30 cellular contexts compared by ENCODE assay signal in the genomic region with DNA sequence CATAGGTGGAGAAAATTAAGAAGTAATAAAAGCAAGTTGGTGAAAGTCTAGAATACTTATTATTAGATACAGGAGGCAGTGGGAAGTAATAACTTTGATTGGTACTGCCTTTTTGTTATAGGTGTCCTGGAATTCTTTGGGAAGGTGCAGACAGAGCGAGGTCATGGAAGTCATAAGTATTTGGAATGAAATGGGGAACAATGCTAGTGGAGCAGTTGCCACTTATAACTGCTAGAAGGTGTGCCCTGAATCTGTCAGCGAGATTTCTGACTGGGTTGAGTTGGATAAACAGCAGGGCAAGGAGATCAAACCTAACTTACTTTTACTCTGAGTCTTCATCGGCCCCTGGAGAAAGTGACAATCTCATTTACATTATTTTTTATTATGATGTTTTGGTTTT.
"Had no signal": no experiment of that assay in that cellular context is flagged by ENCODE, and none has a peak within 500 bp of the region (broad histone marks: within the 10 kb centered on the region; RNA-seq: fewer than 3 reads in every experiment).

No MANE protein-coding gene starts in this region.

- H3K9me3 ChIP-seq: neutrophil, pancreas, prostate gland, right lobe of liver, tibial nerve, uterus had no signal

- H3K4me3 Mint-ChIP-seq: mesothelial cell of epicardium; naive B cell; natural killer cell; nephron progenitor cell; neural progenitor cell; stimulated activated memory B cell treated with anti-CD40 and anti-IgM and Interleukin-4, amounts not matched to agents 10 μg/mL and 1 μg/mL and 100 μg/mL, for 72 hours; stimulated activated naive CD8-positive, alpha-beta T cell treated with anti-CD3 and anti-CD28 coated beads, Interleukin-15, amount 100 ng/mL, for 72 hours; type B pancreatic cell had no signal

- H3K27me3 Mint-ChIP-seq: stimulated activated memory B cell treated with anti-CD40 and anti-IgM and Interleukin-4, amounts not matched to agents 10 μg/mL and 1 μg/mL and 100 μg/mL, for 72 hours; stimulated activated naive CD8-positive, alpha-beta T cell treated with anti-CD3 and anti-CD28 coated beads, Interleukin-15, amount 100 ng/mL, for 72 hours had no signal

- H3K27me3 ChIP-seq: hepatocyte, neural progenitor cell, neutrophil, pancreas, right lobe of liver, tibial nerve, uterus had no signal

- H3K36me3 Mint-ChIP-seq: mesothelial cell of epicardium; naive B cell; natural killer cell; neural progenitor cell; stimulated activated memory B cell treated with anti-CD40 and anti-IgM and Interleukin-4, amounts not matched to agents 10 μg/mL and 1 μg/mL and 100 μg/mL, for 72 hours; type B pancreatic cell had no signal

- DNase-seq: head of caudate nucleus; islet precursor cell; mesendoderm; naive B cell; natural killer cell; nephron progenitor cell; occipital lobe; pancreas; posterior cingulate gyrus; retina; right lobe of liver; stimulated activated CD4-positive, alpha-beta T cell treated with anti-CD3 and anti-CD28 coated beads, Interleukin-1b, Interleukin-23, amount 100 ng/mL, for 48 hours; stimulated activated CD4-positive, alpha-beta T cell treated with anti-CD3 and anti-CD28 coated beads, Interleukin-2, amount 100 ng/mL, for 48 hours; stimulated activated CD4-positive, alpha-beta T cell treated with anti-CD3 and anti-CD28 coated beads, Interleukin-4, amount 100 ng/mL, for 4 hours; stimulated activated CD8-positive, alpha-beta memory T cell treated with anti-CD3 and anti-CD28 coated beads, Interleukin-4, amount 100 ng/mL, for 48 hours; stimulated activated naive CD4-positive, alpha-beta T cell treated with Interleukin-2 at 50 U/mL for 16 hours; stimulated activated naive CD8-positive, alpha-beta T cell treated with anti-CD3 and anti-CD28 coated beads, Interleukin-15, amount 100 ng/mL, for 72 hours; substantia nigra; uterus had no signal

- H3K27ac Mint-ChIP-seq: mesothelial cell of epicardium; natural killer cell; nephron progenitor cell; neural progenitor cell; stimulated activated memory B cell treated with anti-CD40 and anti-IgM and Interleukin-4, amounts not matched to agents 10 μg/mL and 1 μg/mL and 100 μg/mL, for 72 hours; type B pancreatic cell had no signal

- H3K4me1 Mint-ChIP-seq: nephron progenitor cell; neural progenitor cell; stimulated activated memory B cell treated with anti-CD40 and anti-IgM and Interleukin-4, amounts not matched to agents 10 μg/mL and 1 μg/mL and 100 μg/mL, for 72 hours; stimulated activated naive CD8-positive, alpha-beta T cell treated with anti-CD3 and anti-CD28 coated beads, Interleukin-15, amount 100 ng/mL, for 72 hours had no signal

- ATAC-seq: left lobe of liver; natural killer cell; pancreas; right lobe of liver; stimulated activated memory B cell treated with anti-CD40 and anti-IgM and Interleukin-4, amounts not matched to agents 10 μg/mL and 1 μg/mL and 100 μg/mL, for 72 hours; stimulated activated naive CD8-positive, alpha-beta T cell treated with anti-CD3 and anti-CD28 coated beads, Interleukin-15, amount 100 ng/mL, for 72 hours had no signal

- H3K9me3 Mint-ChIP-seq: mesothelial cell of epicardium; naive B cell; natural killer cell; nephron progenitor cell; neural progenitor cell; stimulated activated memory B cell treated with anti-CD40 and anti-IgM and Interleukin-4, amounts not matched to agents 10 μg/mL and 1 μg/mL and 100 μg/mL, for 72 hours; stimulated activated naive CD8-positive, alpha-beta T cell treated with anti-CD3 and anti-CD28 coated beads, Interleukin-15, amount 100 ng/mL, for 72 hours; type B pancreatic cell had no signal

- H3K4me3 ChIP-seq: hepatocyte, lung, neural progenitor cell, pancreas, prostate gland, right lobe of liver, smooth muscle cell, tibial nerve, uterus had no signal

- H3K4me1 ChIP-seq: neural progenitor cell, pancreas, prostate gland, right lobe of liver, tibial nerve, uterus had no signal

- H3K36me3 ChIP-seq: neural progenitor cell, neutrophil, pancreas, prostate gland, right lobe of liver, tibial nerve, uterus had no signal

- H3K27ac ChIP-seq: hepatocyte, neural progenitor cell, neutrophil, pancreas, prostate gland, right lobe of liver, tibial nerve, uterus had no signal
